ENCODE assay signal across 27 cellular contexts in genomic region chr7:114862406-114862805, GRCh38.
"Had no signal": no experiment of that assay in that cellular context is flagged by ENCODE, and none has a peak within 500 bp of the region (broad histone marks: within the 10 kb centered on the region; RNA-seq: fewer than 3 reads in every experiment).

No MANE protein-coding gene starts in this region.

- H3K9me3 Mint-ChIP-seq: dendritic cell treated with granulocyte-macrophage colony-stimulating factor and Interleukin-4, amounts not matched to agents 40 ng/mL and 50 ng/mL, for 4 days; effector memory CD8-positive, alpha-beta T cell; endodermal cell; naive B cell had no signal

- FAIRE-seq: endometrium, islet of Langerhans, keratinocyte had no signal

- H3K4me3 Mint-ChIP-seq: dendritic cell treated with granulocyte-macrophage colony-stimulating factor and Interleukin-4, amounts not matched to agents 40 ng/mL and 50 ng/mL, for 4 days; effector memory CD8-positive, alpha-beta T cell; endodermal cell; mesothelial cell of epicardium; naive B cell had no signal

- H3K36me3 Mint-ChIP-seq: mesothelial cell of epicardium, naive B cell had no signal

- H3K27ac Mint-ChIP-seq: dendritic cell treated with granulocyte-macrophage colony-stimulating factor and Interleukin-4, amounts not matched to agents 40 ng/mL and 50 ng/mL, for 4 days; effector memory CD8-positive, alpha-beta T cell; endodermal cell; mesothelial cell of epicardium; naive B cell had no signal

- H3K4me1 Mint-ChIP-seq: endodermal cell had no signal

- DNase-seq: colonic mucosa; cortex of kidney; dorsolateral prefrontal cortex; effector CD8-positive, alpha-beta T cell; effector memory CD8-positive, alpha-beta T cell; endodermal cell; erythroblast; esophagus squamous epithelium; foreskin fibroblast; foreskin melanocyte; gastrocnemius medialis; glutamatergic neuron; head of caudate nucleus; heart right ventricle; hippocampal formation; left cardiac atrium; left lung; left ventricle myocardium superior; lower lobe of right lung; mesenchymal stem cell; mucosa of descending colon; naive B cell had no signal

- H3K27me3 Mint-ChIP-seq: dendritic cell treated with granulocyte-macrophage colony-stimulating factor and Interleukin-4, amounts not matched to agents 40 ng/mL and 50 ng/mL, for 4 days; effector memory CD8-positive, alpha-beta T cell had no signal
